9 cellular contexts compared by ENCODE assay signal in genomic region chrX:3666975-3667374, GRCh38.
"Had no signal": no experiment of that assay in that cellular context is flagged by ENCODE, and none has a peak within 500 bp of the region (broad histone marks: within the 10 kb centered on the region; RNA-seq: fewer than 3 reads in every experiment).

No MANE protein-coding gene starts in this region.

- H3K4me3 Mint-ChIP-seq: HFFc6 had no signal

- FAIRE-seq: HTR-8/SVneo, K562 had no signal

- DNase-seq: GM23248, GOT3, H7, HFFc6, KG1 had no signal

- H3K9me3 ChIP-seq: HAP-1 had no signal

- H3K4me1 ChIP-seq: HAP-1 had no signal

- H3K27ac Mint-ChIP-seq: HFFc6 had no signal

- H3K9me3 Mint-ChIP-seq: HFFc6 had no signal

- H3K27ac ChIP-seq: GM23248 had no signal

- H3K4me3 ChIP-seq: GM23248, HAP-1, K562 had no signal

- ATAC-seq: HCT116, K562 had no signal
